In the genomic region with DNA sequence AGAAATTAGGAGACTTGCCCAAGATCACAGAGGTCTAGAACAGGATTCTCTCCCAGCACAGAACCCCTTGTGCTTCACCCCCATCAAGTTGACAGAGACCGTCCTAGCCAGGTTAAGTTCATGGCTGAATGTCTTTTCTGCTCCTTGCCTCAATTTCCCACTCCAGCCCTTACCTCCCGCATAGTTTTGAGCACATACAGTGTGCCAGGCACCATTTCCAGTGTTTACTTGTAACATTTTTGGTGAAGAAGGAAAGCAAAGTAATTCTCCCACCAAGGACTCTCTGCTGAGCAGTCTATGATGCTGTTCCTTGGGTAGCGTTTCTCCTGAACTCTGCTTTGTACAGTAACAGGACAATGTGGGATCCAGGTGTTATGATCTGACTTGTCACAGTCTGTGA, we compare ENCODE assay signal across 8 cellular contexts. TPM values are rescaled to one million over a fixed set of nuclear protein-coding genes. Genes with fewer than 3 reads are reported as not detected.
A peak's percentile ranks its signal among the peaks of the same experiment; 100 is the strongest.
DNase-seq lines count a peak whose midpoint lies in the region; TF ChIP-seq lines count a peak whose summit lies in the region.

No MANE protein-coding gene starts in this region.

- DNase-seq in GM06990 (ENCODE audit: extremely low read depth, insufficient read length) (no peak), fibroblast of the aortic adventitia (ENCODE audit: low read depth) (no peak), hypothalamus (lab: John Stamatoyannopoulos, UW) (no peak), NCI-H69 (lab: John Stamatoyannopoulos, UW) (no peak), DMS153 (lab: John Stamatoyannopoulos, UW) (no peak)
- no peak for DNase-seq in stimulated activated CD4-positive, alpha-beta T cell treated with anti-CD3 and anti-CD28 coated beads, Interleukin-2, amount 100 ng/mL, for 24 hours

- H3K27ac ChIP-seq in VCaP: peak overlapping the region; percentile 85
- H3K27ac ChIP-seq in rectal smooth muscle tissue (ENCODE audit: low read depth, low read length): peak overlapping the region; percentile 26

- TF ChIP-seq CTCF in GM06990 (IDR thresholded peaks at IDR 0.05; ENCODE audit: insufficient read depth, low read length, poor library complexity, severe bottlenecking) (no peak), VCaP (conservative IDR thresholded peaks at IDR 0.05) (no peak), fibroblast of the aortic adventitia (IDR thresholded peaks at IDR 0.05; ENCODE audit: insufficient read depth, low read length) (no peak)

- H3K36me3 ChIP-seq in GM06990 (ENCODE audit: control insufficient read depth, insufficient read depth, low read length) (peaks cover 9% of the 10 kb centered on the region), rectal smooth muscle tissue (ENCODE audit: control insufficient read depth, insufficient read depth, low read length) (peaks cover 15% of the 10 kb centered on the region)

- no peak overlapping the region for H3K9ac ChIP-seq in rectal smooth muscle tissue (ENCODE audit: low read length)

- H3K27me3 ChIP-seq in GM06990 (replicated peaks; ENCODE audit: control insufficient read depth, insufficient read depth, low read length): no peaks in the 10 kb centered on the region
- no peaks in the 10 kb centered on the region for H3K27me3 ChIP-seq in rectal smooth muscle tissue (ENCODE audit: control insufficient read depth, insufficient read depth, low read length)

- H3K4me3 ChIP-seq in GM06990 (replicated peaks; ENCODE audit: low read depth, low read length) (peak overlapping the region; percentile 85), fibroblast of the aortic adventitia (ENCODE audit: low read depth, low read length) (peak overlapping the region; percentile 99), rectal smooth muscle tissue (ENCODE audit: low read length) (peak overlapping the region; percentile 49)

- peaks cover 8% of the 10 kb centered on the region for H3K4me1 ChIP-seq in rectal smooth muscle tissue (ENCODE audit: control insufficient read depth, insufficient read depth, low read length)

RNA-seq across cellular contexts. Expression of gene ABHD4, which starts 1.2 kb away (rescaled TPM):
- 24.3 and 48.6 TPM in 2 replicates for total RNA-seq in fibroblast of the aortic adventitia (ENCODE audit: low replicate concordance)

RNA-seq across cellular contexts. Expression of gene DAD1, which starts 10.3 kb away (rescaled TPM):
- 81.2 and 564 TPM in 2 replicates for total RNA-seq in fibroblast of the aortic adventitia (ENCODE audit: low replicate concordance)

RNA-seq across cellular contexts. Expression of gene OR6J1, which starts 44.8 kb away (rescaled TPM):
- total RNA-seq in fibroblast of the aortic adventitia (ENCODE audit: low replicate concordance): not detected in 2 replicates

Comparison
In these comparisons a context has a peak if more than half of its experiments do, and no peak if none do; other contexts are left out.
1. H3K4me3 ChIP-seq: peak in every context shown above with its lines; median percentile 99 in fibroblast of the aortic adventitia; 85 in GM06990; 49 in rectal smooth muscle tissue.